In the genomic region with DNA sequence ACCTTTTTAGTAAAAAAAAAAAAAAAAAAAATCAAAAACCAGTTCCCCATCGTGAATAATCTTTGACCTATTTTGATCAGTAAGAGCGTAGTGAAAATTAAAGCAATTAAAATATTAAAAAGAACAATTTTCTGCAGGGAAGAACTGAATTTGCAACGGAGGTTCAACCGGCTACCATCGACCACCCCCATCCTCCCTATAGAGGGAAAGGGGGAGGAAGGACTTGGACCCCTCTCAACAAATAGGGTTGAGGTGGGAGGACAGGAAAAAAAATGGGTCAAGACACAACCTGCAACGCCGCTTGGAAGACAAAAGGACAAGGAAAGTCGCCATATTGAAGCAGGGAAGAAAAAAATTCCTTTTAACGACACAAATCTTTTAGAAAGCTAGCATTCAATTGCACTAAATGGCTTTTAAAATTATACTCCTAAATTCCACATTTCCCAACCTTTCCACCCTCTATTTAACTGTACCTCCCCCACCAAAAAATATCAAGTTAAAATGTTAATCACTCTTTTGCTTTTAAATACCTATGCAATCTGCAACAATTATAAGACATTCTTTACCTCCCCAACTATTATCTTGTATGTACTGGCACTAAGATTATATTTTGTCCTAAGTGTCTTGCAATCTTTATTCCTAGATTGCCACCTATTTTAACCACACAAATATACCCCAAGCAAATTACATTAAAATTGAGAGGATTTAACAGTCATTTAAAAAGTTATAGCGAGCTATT, we compare ENCODE assay signal across 8 cellular contexts. TPM values are rescaled to one million over a fixed set of nuclear protein-coding genes. Genes with fewer than 3 reads are reported as not detected.
DNase-seq lines count a peak whose midpoint lies in the region; ATAC-seq and TF ChIP-seq lines count a peak whose summit lies in the region.

No MANE protein-coding gene starts in this region.

- CTCF ChIA-PET in AG04449 (lab: Yijun Ruan, JAX) = interaction anchor here (0.5 to 4.1 kb wide), 4 partner anchors 11 to 57 kb away, joined by 3 to 28 read pairs (median 5); no protein-coding TSS in a partner anchor
- CTCF ChIA-PET in naive thymus-derived CD4-positive, alpha-beta T cell (lab: Charles Lee) = interaction anchor here (0.7 to 3.6 kb wide), 9 partner anchors 11 to 133 kb away, joined by 3 to 16 read pairs (median 5); a partner anchor contains a TSS

- peak overlapping the region; percentile 95 to 98 (median 98) for H3K27ac ChIP-seq in esophagus squamous epithelium
- H3K27ac ChIP-seq in naive thymus-derived CD4-positive, alpha-beta T cell (ENCODE audit: low read depth, low read length) = peak overlapping the region; percentile 93
- peak overlapping the region; percentile 99 for H3K27ac ChIP-seq in vagina

- H3K4me3 ChIP-seq in AG04449 (ENCODE audit: low read depth, low read length) = peak overlapping the region; percentile 99
- H3K4me3 ChIP-seq in esophagus squamous epithelium = peak overlapping the region; percentile 61 to 92 (median 74)
- H3K4me3 ChIP-seq in naive thymus-derived CD4-positive, alpha-beta T cell (ENCODE audit: low read length) = peak overlapping the region; percentile 90
- H3K4me3 ChIP-seq in vagina = peak overlapping the region; percentile 73 to 94

- POLR2A ChIA-PET in AG04449 (lab: Yijun Ruan, JAX) = interaction anchor here (0.6 to 2.4 kb wide), 11 partner anchors 8 to 139 kb away, joined by 3 to 6 read pairs (median 4); no protein-coding TSS in a partner anchor
- POLR2A ChIA-PET in naive thymus-derived CD4-positive, alpha-beta T cell (lab: Charles Lee) = interaction anchor here (0.5 to 4.8 kb wide), 70 partner anchors 8 to 1036 kb away, joined by 3 to 189 read pairs (median 5); a partner anchor contains a TSS

- peak overlapping the region; percentile 98 to 100 (median 100) for H3K27ac Mint-ChIP-seq in naive thymus-derived CD4-positive, alpha-beta T cell

- TF ChIP-seq POLR2A in GM19193 (IDR thresholded peaks at IDR 0.05; ENCODE audit: extremely low read depth, insufficient read depth, insufficient read length) (peak; percentile 89), esophagus squamous epithelium (IDR thresholded peaks at IDR 0.05) (no peak), vagina (IDR thresholded peaks at IDR 0.05) (no peak)

- no peaks in the 10 kb centered on the region for H3K27me3 ChIP-seq in esophagus squamous epithelium
- no peaks in the 10 kb centered on the region for H3K27me3 ChIP-seq in naive thymus-derived CD4-positive, alpha-beta T cell (ENCODE audit: control insufficient read depth in 2 of 2, insufficient read depth in 2 of 2, low read length in 2 of 2)
- no peaks in the 10 kb centered on the region for H3K27me3 ChIP-seq in vagina

- intact Hi-C loops in esophagus squamous epithelium (cut with DNase I) (no loop called here), vagina (cut with DNase I) (loop anchor here (10.0 kb wide), 1 partner anchor 69 kb away; a partner anchor contains a TSS)
- intact Hi-C loops in naive thymus-derived CD4-positive, alpha-beta T cell (cut with micrococcal nuclease) = loop anchor here (2.0 to 10.0 kb wide), 9 partner anchors 15 to 1582 kb away; a partner anchor contains a TSS

- WGBS in esophagus squamous epithelium, 2 donors = 0 to 1% methylated on average over 10 of the region's 10 CpGs

- H3K4me1 ChIP-seq in esophagus squamous epithelium (peaks cover 6 to 62% (median 30%) of the 10 kb centered on the region in 3 donors), vagina (peaks cover 55% of the 10 kb centered on the region)
- H3K4me1 ChIP-seq in naive thymus-derived CD4-positive, alpha-beta T cell (ENCODE audit: control insufficient read depth in 2 of 2, insufficient read depth in 2 of 2, low read length in 2 of 2) = peaks cover 22 to 44% of the 10 kb centered on the region in 2 donors

- H3K9me3 Mint-ChIP-seq in naive thymus-derived CD4-positive, alpha-beta T cell = peaks cover 0 to 26% (median 0%) of the 10 kb centered on the region in 11 donors

- peaks cover 14 to 44% (median 29%) of the 10 kb centered on the region in 5 donors for H3K36me3 Mint-ChIP-seq in naive thymus-derived CD4-positive, alpha-beta T cell

- peaks cover 0 to 14% (median 0%) of the 10 kb centered on the region in 5 donors for H3K27me3 Mint-ChIP-seq in naive thymus-derived CD4-positive, alpha-beta T cell

- no peak for TF ChIP-seq CTCF in AG04449 (IDR thresholded peaks at IDR 0.05; ENCODE audit: insufficient read depth, low read length, missing control alignments)
- no peak for TF ChIP-seq CTCF in esophagus squamous epithelium (IDR thresholded peaks at IDR 0.05)
- no peak for TF ChIP-seq CTCF in vagina (IDR thresholded peaks at IDR 0.05)

- ATAC-seq in naive thymus-derived CD4-positive, alpha-beta T cell = no peak
- ATAC-seq in GM19023 (IDR thresholded peaks at IDR 0.05; ENCODE audit: unreplicated experiment) = no peak

- H3K36me3 ChIP-seq in esophagus squamous epithelium = peaks cover 0 to 29% (median 10%) of the 10 kb centered on the region in 3 donors
- H3K36me3 ChIP-seq in naive thymus-derived CD4-positive, alpha-beta T cell (ENCODE audit: control insufficient read depth in 2 of 3, insufficient read depth in 3 of 3, low read length in 3 of 3) = peaks cover 15 to 26% (median 17%) of the 10 kb centered on the region in 3 experiments
- H3K36me3 ChIP-seq in vagina = peaks cover 0 to 18% of the 10 kb centered on the region in 2 donors

- H3K4me3 Mint-ChIP-seq in naive thymus-derived CD4-positive, alpha-beta T cell = peak overlapping the region; percentile 88 to 100 (median 96)

- H3K9me3 ChIP-seq in esophagus squamous epithelium (no peaks in the 10 kb centered on the region), vagina (no peaks in the 10 kb centered on the region)
- no peaks in the 10 kb centered on the region for H3K9me3 ChIP-seq in naive thymus-derived CD4-positive, alpha-beta T cell (ENCODE audit: control insufficient read depth in 2 of 3, low read length in 3 of 3)

- H3K4me1 Mint-ChIP-seq in naive thymus-derived CD4-positive, alpha-beta T cell = peaks cover 33 to 61% (median 59%) of the 10 kb centered on the region in 7 donors

- DNase-seq in AG04449 (ENCODE audit: low read depth, low spot score) (no peak), NCI-H345 treated with DMSO at 0.1 percent for 48 hours (lab: John Stamatoyannopoulos, UW; ENCODE audit: unreplicated experiment) (peak; percentile 46), esophagus squamous epithelium (lab: John Stamatoyannopoulos, UW) (no peak), vagina (ENCODE audit: extremely low spot score in 2 of 2) (no peak)
- DNase-seq in activated CD8-positive, alpha-beta memory T cell treated with anti-CD3 and anti-CD28 coated beads, Interleukin-2, amount 50 U/mL, for 48 hours = peak; percentile 75
- DNase-seq in naive thymus-derived CD4-positive, alpha-beta T cell = peak in 5 of 9 donors; percentile 29 to 58 (median 40)

RNA-seq across cellular contexts. Expression of a gene that starts 1.7 kb away (rescaled TPM):
- total RNA-seq in esophagus squamous epithelium (10 to 100 TPM; 24.2 to 32.6 (median 25.9) TPM), vagina (52.5 TPM)
- total RNA-seq in naive thymus-derived CD4-positive, alpha-beta T cell = 100 to 1,000 TPM; 108 to 286 (median 146) TPM
- 10 to 100 TPM; 21.6 to 23.6 TPM for polyA plus RNA-seq in naive thymus-derived CD4-positive, alpha-beta T cell

RNA-seq across cellular contexts. Expression of a gene that starts 2.3 kb away (rescaled TPM):
- 10 to 100 TPM; 31.0 to 56.3 (median 40.6) TPM for total RNA-seq in esophagus squamous epithelium
- 10 to 100 TPM; 20.4 to 51.2 (median 47.7) TPM for total RNA-seq in naive thymus-derived CD4-positive, alpha-beta T cell
- 100 to 1,000 TPM; 145 to 169 TPM for polyA plus RNA-seq in naive thymus-derived CD4-positive, alpha-beta T cell
- 21.6 TPM for total RNA-seq in vagina

RNA-seq across cellular contexts. Expression of a gene that starts 11.3 kb away (rescaled TPM):
- total RNA-seq in esophagus squamous epithelium (1 to 10 TPM; 5.0 to 6.7 (median 6.3) TPM), vagina (13.3 TPM)
- 10 to 100 TPM in 2 of 5 experiments, 1 to 10 TPM in 3; 7.0 to 12.0 (median 9.5) TPM for total RNA-seq in naive thymus-derived CD4-positive, alpha-beta T cell
- polyA plus RNA-seq in naive thymus-derived CD4-positive, alpha-beta T cell = 1 to 10 TPM; 1.3 to 1.9 TPM

RNA-seq across cellular contexts. Expression of a gene that starts 31.5 kb away (rescaled TPM):
- total RNA-seq in esophagus squamous epithelium (10 to 100 TPM in 3 of 4 donors, 1 to 10 TPM in 1; 8.3 to 17.5 (median 12.7) TPM), vagina (15.7 TPM)
- 10 to 100 TPM; 23.7 to 38.0 (median 32.1) TPM for total RNA-seq in naive thymus-derived CD4-positive, alpha-beta T cell
- 10 to 100 TPM; 12.3 to 22.5 TPM for polyA plus RNA-seq in naive thymus-derived CD4-positive, alpha-beta T cell

RNA-seq across cellular contexts. Expression of a gene that starts 44.1 kb away (rescaled TPM):
- total RNA-seq in esophagus squamous epithelium (10 to 100 TPM; 31.0 to 42.3 (median 36.0) TPM), vagina (29.5 TPM)
- total RNA-seq in naive thymus-derived CD4-positive, alpha-beta T cell = 100 to 1,000 TPM in 1 of 5 experiments, 10 to 100 TPM in 4; 65.1 to 116 (median 86.6) TPM
- 10 to 100 TPM; 25.2 to 45.5 TPM for polyA plus RNA-seq in naive thymus-derived CD4-positive, alpha-beta T cell

Comparison
In these comparisons a context has a peak if more than half of its experiments do, and no peak if none do; other contexts are left out.
1. DNase-seq: peak in NCI-H345 treated with DMSO at 0.1 percent for 48 hours (single experiment), activated CD8-positive, alpha-beta memory T cell treated with anti-CD3 and anti-CD28 coated beads, Interleukin-2, amount 50 U/mL, for 48 hours (single experiment) and naive thymus-derived CD4-positive, alpha-beta T cell (5 of 9); none in AG04449 (single experiment), esophagus squamous epithelium (single experiment) and vagina (0 of 2).
2. Peak in every context shown above with its lines, with median percentiles within 50 percentile points of each other: H3K4me3 ChIP-seq and H3K27ac ChIP-seq.